ENCODE assay signal across 8 cellular contexts in genomic region chr10:15859865-15860691, GRCh38. TPM values are rescaled to one million over a fixed set of nuclear protein-coding genes. Genes with fewer than 3 reads are reported as not detected.
A peak's percentile ranks its signal among the peaks of the same experiment; 100 is the strongest.
DNase-seq lines count a peak whose midpoint lies in the region; ATAC-seq, FAIRE-seq and TF ChIP-seq lines count a peak whose summit lies in the region.

Gene MINDY3, minus strand, starts transcription at chr10:15860507. Its CDS starts 208 bp downstream, at chr10:15860299.

- peaks cover 26% of the 10 kb centered on the region for H3K79me2 ChIP-seq in HepG2 (ENCODE audit: insufficient read depth, low read length)

- H4K20me1 ChIP-seq in HepG2 (ENCODE audit: insufficient read depth, low read length): no peaks in the 10 kb centered on the region; the same call in 1 of the 2 replicates

- DNase-seq in BE2C (peak; percentile 78), NCI-H748 (lab: John Stamatoyannopoulos, UW; ENCODE audit: unreplicated experiment) (peak; percentile 85), dermis microvascular lymphatic vessel endothelial cell (ENCODE audit: low read depth in 2 of 2) (peak; percentile 30 to 66), HepG2 (ENCODE audit: low spot score) (peak; percentile 83)
- peak; percentile 73 for DNase-seq in activated CD4-positive, alpha-beta T cell treated with anti-CD3 and anti-CD28 coated beads, Interleukin-2, amount 50 U/mL, for 1 hour
- peak; percentile 67 to 70 for DNase-seq in stimulated activated CD4-positive, alpha-beta T cell treated with anti-CD3 and anti-CD28 coated beads, Interleukin-2, amount 100 ng/mL, for 48 hours

- peak within 1 kb of the TSS; percentile 60 for H2AFZ ChIP-seq in HepG2 (ENCODE audit: low read length)

- intact Hi-C loops in HepG2 (cut with micrococcal nuclease; ENCODE audit: unreplicated experiment): no loop called here

- peak within 1 kb of the TSS; percentile 95 for H3K4me2 ChIP-seq in HepG2 (ENCODE audit: low read depth, low read length)

- H3K9me3 ChIP-seq in BE2C (no peaks in the 10 kb centered on the region), HepG2 (ENCODE audit: low read length) (no peaks in the 10 kb centered on the region)

- peak within 1 kb of the TSS; percentile 64 for H3K9ac ChIP-seq in HepG2 (ENCODE audit: insufficient read depth, low read depth, low read length)

- WGBS in HepG2 (ENCODE audit: low lambda C conversion rate): 0% methylated on average over 15 of the region's 50 CpGs

- in situ Hi-C loops in HepG2 (cut with HindIII; ENCODE audit: extremely low pct_ligation_motif_present, low pct_unique_long_range_greater_than_20kb): loop anchor here (25.0 kb wide), 1 partner anchor 1377 kb away; the partner anchor contains the start of gene VIM

- TF ChIP-seq CTCF in BE2C (IDR thresholded peaks at IDR 0.05; ENCODE audit: low read depth, low read length) (no peak), HepG2 (CRISPR knock-in tag; IDR thresholded peaks at IDR 0.05) (0 out of 2 replicates have a peak, but pooled peaks have one; percentile 23)

- no TSS peak for BruUV-seq in HepG2 (replicated peaks; lab: Mats Ljungman, UMichigan)

- H3K36me3 ChIP-seq in BE2C: no peaks in the 10 kb centered on the region
- H3K36me3 ChIP-seq in HepG2 (replicated peaks in 1 of 2; ENCODE audit: control insufficient read depth in 1 of 2, insufficient read depth in 2 of 2, low read length in 2 of 2): no peaks in the 10 kb centered on the region

- POLR2A ChIA-PET in HepG2 (lab: Yijun Ruan, JAX): interaction anchor here (1.3 to 1.6 kb wide), 3 partner anchors 16 to 957 kb away, joined by 4 to 10 read pairs (median 6); partner anchors contain the start of gene RSU1

- FAIRE-seq in HepG2 (lab: Jason Lieb, UNC): peak; percentile 68

- no peak for TF ChIP-seq RAD21 in HepG2 (CRISPR knock-in tag; IDR thresholded peaks at IDR 0.05)

- ATAC-seq in HG03378 (IDR thresholded peaks at IDR 0.05; ENCODE audit: unreplicated experiment): peak; percentile 86
- ATAC-seq in HepG2: peak; percentile 99

- H3K4me1 ChIP-seq in BE2C (peaks cover 6% of the 10 kb centered on the region; the same call in 1 of the 2 replicates), HepG2 (ENCODE audit: insufficient read depth, low read length) (peaks cover 21% of the 10 kb centered on the region)

- peak; percentile 74 for TF ChIP-seq POLR2A in GM19099 (IDR thresholded peaks at IDR 0.05; ENCODE audit: extremely low read depth, insufficient read length, low read depth)
- TF ChIP-seq POLR2A in HepG2 (IDR thresholded peaks at IDR 0.05; ENCODE audit: insufficient read depth in 1 of 2, low read depth in 2 of 2, low read length in 2 of 2): peak; percentile 63 to 85

- peak within 1 kb of the TSS; percentile 55 for H3K27ac ChIP-seq in HepG2 (ENCODE audit: extremely low read length, insufficient read depth, low read length)

- H3K27me3 ChIP-seq in BE2C (peaks cover 12% of the 10 kb centered on the region), HepG2 (ENCODE audit: control insufficient read depth in 1 of 2, insufficient read depth in 2 of 2, low read length in 2 of 2) (no peaks in the 10 kb centered on the region; a peak in 1 of 5 replicates)

- H3K4me3 ChIP-seq in BE2C (ENCODE audit: low read depth, low read length): peak within 1 kb of the TSS; percentile 71
- peak within 1 kb of the TSS; percentile 83 to 90 (median 88) for H3K4me3 ChIP-seq in HepG2 (replicated peaks in 1 of 3; ENCODE audit: insufficient read depth in 1 of 3, low read depth in 2 of 3, low read length in 3 of 3)

- CTCF ChIA-PET in HepG2 (lab: Yijun Ruan, JAX; ENCODE audit: low intra/inter-chr PET ratio, low total read pairs): no interaction called here

- no peak for TF ChIP-seq EP300 in HepG2 (IDR thresholded peaks at IDR 0.05; ENCODE audit: low read depth in 2 of 2, low read length in 2 of 2)
- no peak for TF ChIP-seq EP300 in HepG2 (CRISPR knock-in tag; IDR thresholded peaks at IDR 0.05; ENCODE audit: borderline replicate concordance)

TF ChIP-seq in HepG2, 621 proteins besides CTCF, POLR2A, EP300 and RAD21 (continues in another document):
- no peak for TF ChIP-seq THAP7 (CRISPR knock-in tag; IDR thresholded peaks at IDR 0.05)
- TF ChIP-seq ZNF34 (CRISPR knock-in tag; IDR thresholded peaks at IDR 0.05; ENCODE audit: borderline replicate concordance): no peak
- TF ChIP-seq ZNF484 (CRISPR knock-in tag; IDR thresholded peaks at IDR 0.05; ENCODE audit: borderline replicate concordance, low read depth): no peak
- 0 out of 2 replicates have a peak, but pooled peaks have one; percentile 17 for TF ChIP-seq AHR (CRISPR knock-in tag; IDR thresholded peaks at IDR 0.05)
- TF ChIP-seq HOXA5 (CRISPR knock-in tag; IDR thresholded peaks at IDR 0.05): no peak
- peak; percentile 43; the same call in 1 of the 2 replicates for TF ChIP-seq ZNF431 (CRISPR knock-in tag; IDR thresholded peaks at IDR 0.05; ENCODE audit: borderline replicate concordance, low read depth)
- peak; percentile 85 for TF ChIP-seq SP2 (CRISPR knock-in tag; IDR thresholded peaks at IDR 0.05)
- TF ChIP-seq ZNF556 (CRISPR knock-in tag; IDR thresholded peaks at IDR 0.05; ENCODE audit: borderline replicate concordance): no peak; the same call in 1 of the 2 replicates
- 0 out of 2 replicates have a peak, but pooled peaks have one; percentile 62 for TF ChIP-seq ZNF296 (CRISPR knock-in tag; conservative IDR thresholded peaks at IDR 0.05)
- TF ChIP-seq ZBTB20 (CRISPR knock-in tag; IDR thresholded peaks at IDR 0.05; ENCODE audit: borderline replicate concordance, low read depth): no peak
- peak; percentile 36; the same call in 1 of the 2 replicates for TF ChIP-seq ZNF839 (CRISPR knock-in tag; IDR thresholded peaks at IDR 0.05; ENCODE audit: borderline replicate concordance)
- TF ChIP-seq KLF9 (CRISPR knock-in tag; IDR thresholded peaks at IDR 0.05; ENCODE audit: low read depth): no peak
- no peak for TF ChIP-seq MTF1 (CRISPR knock-in tag; IDR thresholded peaks at IDR 0.05)
- TF ChIP-seq TFE3 (CRISPR knock-in tag; IDR thresholded peaks at IDR 0.05): peak; percentile 14; the same call in 1 of the 2 replicates
- TF ChIP-seq ZMAT5 (CRISPR knock-in tag; IDR thresholded peaks at IDR 0.05; ENCODE audit: borderline replicate concordance, low read depth): no peak
- no peak for TF ChIP-seq HHEX (CRISPR knock-in tag; IDR thresholded peaks at IDR 0.05)

RNA-seq across cellular contexts. Expression of gene MINDY3, which starts in this region (rescaled TPM):
- 25.0 TPM for polyA plus RNA-seq in BE2C (2012; ENCODE audit: insufficient read depth, insufficient read length, low read depth)
- total RNA-seq in dermis microvascular lymphatic vessel endothelial cell (14.2 and 20.1 TPM in 2 replicates), HepG2 (2016; rRNA removed; fragmentation: Illumina TruSeq; extraction: Trizol) (17.5 and 17.8 TPM in 2 replicates)
- 26.9 and 29.3 TPM in 2 replicates for total RNA-seq in HepG2 (2016; cell fraction: cytosol; rRNA removed; fragmentation: Illumina TruSeq; extraction: Trizol; ENCODE audit: low read depth)
- total RNA-seq in HepG2 (2016; cell fraction: insoluble cytoplasmic fraction; rRNA removed; fragmentation: Illumina TruSeq; extraction: Trizol): 17.5 and 18.9 TPM in 2 replicates
- 12.0 and 14.7 TPM in 2 replicates for total RNA-seq in HepG2 (2016; cell fraction: membrane; rRNA removed; fragmentation: Illumina TruSeq; extraction: Trizol)
- total RNA-seq in HepG2 (2016; cell fraction: nucleus; rRNA removed; fragmentation: Illumina TruSeq; extraction: Trizol): 27.4 and 28.9 TPM in 2 replicates
- 6.4 and 6.7 TPM in 2 replicates for polyA plus RNA-seq in HepG2 (2011; rRNA removed)
- polyA plus RNA-seq in HepG2 (2011; cell fraction: cytosol; rRNA removed): 1.8 and 3.3 TPM in 2 replicates
- polyA plus RNA-seq in HepG2 (2011; cell fraction: nucleus; rRNA removed): 10.4 and 15.7 TPM in 2 replicates
- polyA plus RNA-seq in HepG2 (2012): 9.1 and 11.6 TPM in 2 replicates
- 1.3 and 1.8 TPM in 2 replicates for polyA plus RNA-seq in HepG2 (2016; cell fraction: cytosol; fragmentation: Illumina TruSeq; extraction: Trizol; ENCODE audit: low read depth)
- 17.2 and 17.3 TPM in 2 replicates for polyA plus RNA-seq in HepG2 (2016; cell fraction: insoluble cytoplasmic fraction; fragmentation: Illumina TruSeq; extraction: Trizol; ENCODE audit: low read depth)
- polyA plus RNA-seq in HepG2 (2016; cell fraction: membrane; fragmentation: Illumina TruSeq; extraction: Trizol; ENCODE audit: low read depth): 3.7 and 5.7 TPM in 2 replicates
- polyA plus RNA-seq in HepG2 (2016; cell fraction: nucleus; fragmentation: Illumina TruSeq; extraction: Trizol; ENCODE audit: insufficient read depth, low read depth): 35.3 and 42.3 TPM in 2 replicates
- polyA minus RNA-seq in HepG2 (2011; rRNA and poly(A)+ RNA removed; ENCODE audit: low replicate concordance): 2.8 and 4.2 TPM in 2 replicates
- polyA minus RNA-seq in HepG2 (2011; cell fraction: cytosol; rRNA and poly(A)+ RNA removed): 7.1 TPM in 2 replicates
- 37.1 and 41.8 TPM in 2 replicates for polyA minus RNA-seq in HepG2 (2011; cell fraction: nucleus; rRNA and poly(A)+ RNA removed)

Comparison
In these comparisons a context has a peak if more than half of its experiments do, and no peak if none do; other contexts are left out.
1. Peak in every context shown above with its lines: DNase-seq, ATAC-seq, H3K4me3 ChIP-seq and H3K27ac ChIP-seq.